In genomic region chr10:114245128-114245791, GRCh38 we compare ENCODE assay signal across 19 cellular contexts. TPM values are rescaled to one million over a fixed set of nuclear protein-coding genes. Genes with fewer than 3 reads are reported as not detected.
DNase-seq lines count a peak whose midpoint lies in the region; ATAC-seq, FAIRE-seq and TF ChIP-seq lines count a peak whose summit lies in the region.
"Had no signal": no experiment of that assay in that cellular context is flagged by ENCODE, and none has a peak within 500 bp of the region (broad histone marks: within the 10 kb centered on the region; RNA-seq: fewer than 3 reads in every experiment).

No MANE protein-coding gene starts in this region.

- no peaks in the 10 kb centered on the region for H3K9me3 ChIP-seq in breast epithelium

- peaks cover 36% of the 10 kb centered on the region for H3K27me3 Mint-ChIP-seq in type B pancreatic cell

- H3K9me3 Mint-ChIP-seq in type B pancreatic cell = no peaks in the 10 kb centered on the region
- H3K9me3 Mint-ChIP-seq: T-helper 1 cell treated with Interleukin-12 subunit alpha and Interleukin-12 subunit beta and Interleukin-4 antibody, amounts not matched to agents 30 μg/mL and 1 μg/mL, for 36 hours had no signal

- DNase-seq in HTR-8/SVneo (ENCODE audit: insufficient read length, low spot score) (peak; percentile 18), breast epithelium (ENCODE audit: low spot score in 2 of 2) (peak in 1 of 2 donors; percentile 75), lower leg skin (ENCODE audit: low spot score in 2 of 2) (peak; percentile 42 to 86), type B pancreatic cell (ENCODE audit: extremely low spot score, unreplicated experiment) (no peak), amygdala (lab: John Stamatoyannopoulos, UW) (no peak), NCI-H226 (no peak)
- no peak for DNase-seq in activated effector memory CD4-positive, alpha-beta T cell treated with Interleukin-2 at 50 U/mL for 16 hours
- DNase-seq: activated CD4-positive, alpha-beta T cell treated with anti-CD3 and anti-CD28 coated beads for 1 hour; activated naive CD4-positive, alpha-beta T cell; C1 segment of cervical spinal cord; mesendoderm; NCI-H1694; NCI-H524 treated with DMSO at 0.1 percent for 48 hours; OCI-M1; stimulated activated naive CD4-positive, alpha-beta T cell had no signal

- H3K27me3 ChIP-seq in breast epithelium = no peaks in the 10 kb centered on the region

- H3K4me1 Mint-ChIP-seq in type B pancreatic cell (ENCODE audit: unreplicated experiment) = peaks cover 32% of the 10 kb centered on the region

- H3K27ac ChIP-seq in breast epithelium = peak overlapping the region; percentile 68 to 87

- no peaks in the 10 kb centered on the region for H3K36me3 Mint-ChIP-seq in type B pancreatic cell

- no peak for ATAC-seq in HG03108 (IDR thresholded peaks at IDR 0.05; ENCODE audit: unreplicated experiment)

- H3K4me1 ChIP-seq in breast epithelium = peaks cover 6 to 8% of the 10 kb centered on the region in 2 donors

- H3K27ac Mint-ChIP-seq in type B pancreatic cell = peak overlapping the region; percentile 98
- H3K27ac Mint-ChIP-seq: T-helper 1 cell treated with Interleukin-12 subunit alpha and Interleukin-12 subunit beta and Interleukin-4 antibody, amounts not matched to agents 30 μg/mL and 1 μg/mL, for 36 hours had no signal

- WGBS in lower leg skin, 2 donors = 39 to 46% methylated on average over 9 of the region's 9 CpGs

- no peak for TF ChIP-seq CTCF in breast epithelium (IDR thresholded peaks at IDR 0.05)
- TF ChIP-seq CTCF in lower leg skin (IDR thresholded peaks at IDR 0.05) = no peak
- TF ChIP-seq CTCF in type B pancreatic cell (conservative IDR thresholded peaks at IDR 0.05) = no peak

- no peaks in the 10 kb centered on the region for H3K36me3 ChIP-seq in breast epithelium

- H3K4me3 ChIP-seq in breast epithelium (peak overlapping the region in 2 of 3 donors; percentile 19 to 36), lower leg skin (ENCODE audit: low read depth, poor library complexity, severe bottlenecking) (no peak overlapping the region)

- H3K4me3 Mint-ChIP-seq in type B pancreatic cell = peak overlapping the region; percentile 23
- H3K4me3 Mint-ChIP-seq: T-helper 1 cell treated with Interleukin-12 subunit alpha and Interleukin-12 subunit beta and Interleukin-4 antibody, amounts not matched to agents 30 μg/mL and 1 μg/mL, for 36 hours had no signal

- intact Hi-C loops in breast epithelium (cut with DNase I; ENCODE audit: low total_unique reads) = no loop called here
- intact Hi-C loops in lower leg skin (cut with DNase I; ENCODE audit: low total_unique reads) = no loop called here

- no peak for FAIRE-seq in HTR-8/SVneo (lab: Jason Lieb, UNC)
- FAIRE-seq: GM12892 had no signal

- TF ChIP-seq POLR2A in breast epithelium (IDR thresholded peaks at IDR 0.05) = no peak
- TF ChIP-seq POLR2A in lower leg skin (IDR thresholded peaks at IDR 0.05) = no peak

RNA-seq across cellular contexts. Expression of gene VWA2, which starts 6.2 kb away (rescaled TPM):
- total RNA-seq in breast epithelium (10 to 100 TPM in 1 of 3 donors, 1 to 10 TPM in 1, under 1 TPM in 1; 0.48 to 18.7 (median 8.0) TPM), lower leg skin (10 to 100 TPM; 14.2 to 21.7 (median 20.6) TPM), type B pancreatic cell (ENCODE audit: low replicate concordance) (2.9 and 6.0 TPM in 2 replicates)
- total RNA-seq: G401 had no signal

Comparison
In these comparisons a context has a peak if more than half of its experiments do, and no peak if none do; other contexts are left out.
1. DNase-seq: peak in HTR-8/SVneo (single experiment) and lower leg skin (2 of 2); none in type B pancreatic cell (single experiment), activated effector memory CD4-positive, alpha-beta T cell treated with Interleukin-2 at 50 U/mL for 16 hours (single experiment), amygdala (0 of 56) and NCI-H226 (single experiment).